ENCODE assay signal across 18 cellular contexts in genomic region chr9:99867968-99868367, GRCh38. TPM values are rescaled to one million over a fixed set of nuclear protein-coding genes. Genes with fewer than 3 reads are reported as not detected.
DNase-seq lines count a peak whose midpoint lies in the region; ATAC-seq, FAIRE-seq and TF ChIP-seq lines count a peak whose summit lies in the region.
"Had no signal": no experiment of that assay in that cellular context is flagged by ENCODE, and none has a peak within 500 bp of the region (broad histone marks: within the 10 kb centered on the region; RNA-seq: fewer than 3 reads in every experiment).

No MANE protein-coding gene starts in this region.

- H2AFZ ChIP-seq in GM12878 (ENCODE audit: control insufficient read depth, low read depth, low read length), result no peak overlapping the region

- BruUV-seq in GM12878 (replicated peaks; lab: Mats Ljungman, UMichigan), result no TSS peak

- POLR2A ChIA-PET in activated CD8-positive, alpha-beta T cell treated with anti-CD3 and anti-CD28 coated beads for 36 hours (lab: Charles Lee), result no interaction called here
- POLR2A ChIA-PET in activated CD8-positive, alpha-beta T cell treated with anti-CD3 and anti-CD28 coated beads, Interleukin-2, amount 10 ng/mL, durations not matched to agents 7 days and 5 days (lab: Charles Lee), result no interaction called here
- POLR2A ChIA-PET in GM12878 (lab: Charles Lee), result interaction anchor here (1.1 kb wide), 1 partner anchor 585 kb away, joined by 3 read pairs; no protein-coding TSS in a partner anchor

- no peaks in the 10 kb centered on the region for H3K79me2 ChIP-seq in GM12878 (ENCODE audit: control insufficient read depth, insufficient read depth, low read length)

- no peaks in the 10 kb centered on the region for H3K9me3 ChIP-seq in GM12878 (replicated peaks; ENCODE audit: control insufficient read depth, insufficient read depth, low read length)
- H3K9me3 ChIP-seq: gastrocnemius medialis, MG63, psoas muscle, uterus had no signal

- H3K27ac Mint-ChIP-seq in activated CD8-positive, alpha-beta T cell treated with anti-CD3 and anti-CD28 coated beads for 36 hours, result peak overlapping the region; percentile 70
- H3K27ac Mint-ChIP-seq in activated CD8-positive, alpha-beta T cell treated with anti-CD3 and anti-CD28 coated beads, Interleukin-2, amount 10 ng/mL, durations not matched to agents 7 days and 5 days, result no peak overlapping the region
- H3K27ac Mint-ChIP-seq: endodermal cell had no signal

- TF ChIP-seq EP300 in GM12878 (IDR thresholded peaks at IDR 0.05; ENCODE audit: borderline replicate concordance in 1 of 2, control insufficient read depth in 1 of 2, low read depth in 2 of 2, low read length in 2 of 2), result no peak

- H3K9ac ChIP-seq in GM12878 (ENCODE audit: control insufficient read depth, insufficient read depth, low read length), result no peak overlapping the region

- no peak for DNase-seq in activated CD8-positive, alpha-beta T cell treated with anti-CD3 and anti-CD28 coated beads for 36 hours
- no peak for DNase-seq in activated CD8-positive, alpha-beta T cell treated with anti-CD3 and anti-CD28 coated beads, Interleukin-2, amount 10 ng/mL, durations not matched to agents 7 days and 5 days
- DNase-seq in GM12878 (ENCODE audit: low read depth, low spot score), result no peak
- no peak for DNase-seq in stimulated activated CD8-positive, alpha-beta memory T cell treated with anti-CD3 and anti-CD28 coated beads, Interleukin-4, amount 100 ng/mL, for 48 hours
- DNase-seq in head of caudate nucleus, result no peak
- DNase-seq: activated CD4-positive, alpha-beta T cell treated with anti-CD3 and anti-CD28 coated beads, Interleukin-2, amount 10 ng/mL, durations not matched to agents 7 days and 5 days; activated gamma-delta T cell; endodermal cell; gastrocnemius medialis; MG63; psoas muscle; uterus had no signal

- intact Hi-C loops in activated CD8-positive, alpha-beta T cell treated with anti-CD3 and anti-CD28 coated beads for 36 hours (cut with micrococcal nuclease), result no loop called here
- intact Hi-C loops in GM12878 (cut with micrococcal nuclease; ENCODE audit: unreplicated experiment), result loop anchor here (2.0 kb wide), 1 partner anchor 39 kb away; the partner anchor contains the start of gene STX17
- intact Hi-C loops in head of caudate nucleus (cut with DNase I), result no loop called here

- H4K20me1 ChIP-seq in GM12878 (ENCODE audit: control insufficient read depth, insufficient read depth), result no peaks in the 10 kb centered on the region

- SMC1A ChIA-PET in GM12878 (lab: Charles Lee; ENCODE audit: uncharacterized antibody, unreplicated experiment), result interaction anchor here (1.2 to 1.5 kb wide), 2 partner anchors 32 to 43 kb away, joined by 3 to 4 read pairs; no protein-coding TSS in a partner anchor

- TF ChIP-seq POLR2A in GM12878 (IDR thresholded peaks at IDR 0.05; ENCODE audit: low read depth, low read length), result no peak

- TF ChIP-seq CTCF in activated CD8-positive, alpha-beta T cell treated with anti-CD3 and anti-CD28 coated beads for 36 hours (IDR thresholded peaks at IDR 0.05), result no peak
- no peak for TF ChIP-seq CTCF in GM12878 (IDR thresholded peaks at IDR 0.05 in 2 of 3, conservative IDR thresholded peaks at IDR 0.05 in 1 of 3; ENCODE audit: control insufficient read depth in 2 of 3, extremely low read depth in 1 of 3, insufficient read depth in 1 of 3, low read depth in 3 of 3, low read length in 3 of 3)

- H3K4me2 ChIP-seq in GM12878 (ENCODE audit: control insufficient read depth, insufficient read depth), result peak overlapping the region; percentile 5; the same call in 1 of the 2 replicates

- H3K36me3 ChIP-seq in GM12878 (ENCODE audit: control insufficient read depth in 2 of 2, insufficient read depth in 2 of 2, low read length in 1 of 2), result no peaks in the 10 kb centered on the region
- H3K36me3 ChIP-seq: MG63, uterus had no signal

- no peak for FAIRE-seq in GM12878 (lab: Jason Lieb, UNC)
- FAIRE-seq: bronchial epithelial cell had no signal

- H3K27me3 ChIP-seq in GM12878 (replicated peaks in 1 of 2; ENCODE audit: control insufficient read depth in 2 of 2, insufficient read depth in 2 of 2, low read length in 1 of 2), result no peaks in the 10 kb centered on the region
- H3K27me3 ChIP-seq: gastrocnemius medialis, MG63, uterus had no signal

- no peak overlapping the region for H3K4me3 Mint-ChIP-seq in activated CD8-positive, alpha-beta T cell treated with anti-CD3 and anti-CD28 coated beads for 36 hours
- no peak overlapping the region for H3K4me3 Mint-ChIP-seq in activated CD8-positive, alpha-beta T cell treated with anti-CD3 and anti-CD28 coated beads, Interleukin-2, amount 10 ng/mL, durations not matched to agents 7 days and 5 days
- H3K4me3 Mint-ChIP-seq: activated CD4-positive, alpha-beta T cell treated with anti-CD3 and anti-CD28 coated beads, Interleukin-2, amount 10 ng/mL, durations not matched to agents 7 days and 5 days; endodermal cell; T-helper 1 cell treated with Interleukin-12 subunit alpha and Interleukin-12 subunit beta and Interleukin-4 antibody, amounts not matched to agents 30 μg/mL and 1 μg/mL, for 36 hours had no signal

- in situ Hi-C loops in GM12878 (cut with MboI), result no loop called here

- RAD21 ChIA-PET in GM12878 (lab: Charles Lee; ENCODE audit: unreplicated experiment), result interaction anchor here (1.3 kb wide), 1 partner anchor 17 kb away, joined by 3 read pairs; no protein-coding TSS in a partner anchor

- no peak for TF ChIP-seq RAD21 in GM12878 (IDR thresholded peaks at IDR 0.05; ENCODE audit: insufficient read depth, low read depth, low read length)

- no peaks in the 10 kb centered on the region for H3K27me3 Mint-ChIP-seq in activated CD8-positive, alpha-beta T cell treated with anti-CD3 and anti-CD28 coated beads for 36 hours
- H3K27me3 Mint-ChIP-seq in activated CD8-positive, alpha-beta T cell treated with anti-CD3 and anti-CD28 coated beads, Interleukin-2, amount 10 ng/mL, durations not matched to agents 7 days and 5 days (ENCODE audit: low read depth), result no peaks in the 10 kb centered on the region
- H3K27me3 Mint-ChIP-seq: activated CD4-positive, alpha-beta T cell treated with anti-CD3 and anti-CD28 coated beads, Interleukin-2, amount 10 ng/mL, durations not matched to agents 7 days and 5 days had no signal

- H3K4me1 Mint-ChIP-seq in activated CD8-positive, alpha-beta T cell treated with anti-CD3 and anti-CD28 coated beads for 36 hours (ENCODE audit: low read depth), result peaks cover 15% of the 10 kb centered on the region
- peaks cover 27% of the 10 kb centered on the region for H3K4me1 Mint-ChIP-seq in activated CD8-positive, alpha-beta T cell treated with anti-CD3 and anti-CD28 coated beads, Interleukin-2, amount 10 ng/mL, durations not matched to agents 7 days and 5 days (ENCODE audit: low read depth)

- peaks cover 27% of the 10 kb centered on the region for H3K36me3 Mint-ChIP-seq in activated CD8-positive, alpha-beta T cell treated with anti-CD3 and anti-CD28 coated beads for 36 hours (ENCODE audit: low read depth)
- peaks cover 2% of the 10 kb centered on the region for H3K36me3 Mint-ChIP-seq in activated CD8-positive, alpha-beta T cell treated with anti-CD3 and anti-CD28 coated beads, Interleukin-2, amount 10 ng/mL, durations not matched to agents 7 days and 5 days (ENCODE audit: low read depth)

- H3K4me1 ChIP-seq in GM12878 (ENCODE audit: control insufficient read depth, insufficient read depth, low read length), result peaks cover 18% of the 10 kb centered on the region
- H3K4me1 ChIP-seq: gastrocnemius medialis, psoas muscle, uterus had no signal

- H3K9me3 Mint-ChIP-seq in activated CD8-positive, alpha-beta T cell treated with anti-CD3 and anti-CD28 coated beads for 36 hours, result no peaks in the 10 kb centered on the region
- H3K9me3 Mint-ChIP-seq in activated CD8-positive, alpha-beta T cell treated with anti-CD3 and anti-CD28 coated beads, Interleukin-2, amount 10 ng/mL, durations not matched to agents 7 days and 5 days (ENCODE audit: insufficient read depth), result no peaks in the 10 kb centered on the region
- H3K9me3 Mint-ChIP-seq: endodermal cell; T-helper 1 cell treated with Interleukin-12 subunit alpha and Interleukin-12 subunit beta and Interleukin-4 antibody, amounts not matched to agents 30 μg/mL and 1 μg/mL, for 36 hours had no signal

- CTCF ChIA-PET in activated CD8-positive, alpha-beta T cell treated with anti-CD3 and anti-CD28 coated beads for 36 hours (lab: Charles Lee), result no interaction called here
- CTCF ChIA-PET in activated CD8-positive, alpha-beta T cell treated with anti-CD3 and anti-CD28 coated beads, Interleukin-2, amount 10 ng/mL, durations not matched to agents 7 days and 5 days (lab: Charles Lee), result interaction anchor here (0.8 to 7.4 kb wide), 4 partner anchors 12 to 43 kb away, joined by 4 to 35 read pairs (median 5); no protein-coding TSS in a partner anchor
- CTCF ChIA-PET in GM12878 (lab: Yijun Ruan, JAX), result no interaction called here

- no peak overlapping the region for H3K27ac ChIP-seq in GM12878 (ENCODE audit: control insufficient read depth, insufficient read depth)
- H3K27ac ChIP-seq: gastrocnemius medialis, psoas muscle, uterus had no signal

- H3K4me3 ChIP-seq in GM12878, result no peak overlapping the region
- H3K4me3 ChIP-seq: gastrocnemius medialis, MG63, psoas muscle, uterus had no signal

- ATAC-seq in activated CD8-positive, alpha-beta T cell treated with anti-CD3 and anti-CD28 coated beads for 36 hours, result peak; percentile 56
- ATAC-seq in activated CD8-positive, alpha-beta T cell treated with anti-CD3 and anti-CD28 coated beads, Interleukin-2, amount 10 ng/mL, durations not matched to agents 7 days and 5 days, result no peak
- ATAC-seq in GM21786 (IDR thresholded peaks at IDR 0.05; ENCODE audit: unreplicated experiment), result peak; percentile 66
- peak; percentile 73 for ATAC-seq in HG03432 (IDR thresholded peaks at IDR 0.05; ENCODE audit: unreplicated experiment)
- peak; percentile 91 for ATAC-seq in GM12878
- ATAC-seq in esophagus mucosa, result no peak
- ATAC-seq: gastrocnemius medialis, HCT116 had no signal

RNA-seq across cellular contexts. Expression of gene STX17, which starts 38.5 kb away (rescaled TPM):
- 10 to 100 TPM; 33.3 to 41.9 TPM for total RNA-seq in activated CD8-positive, alpha-beta T cell treated with anti-CD3 and anti-CD28 coated beads for 36 hours
- 10 to 100 TPM; 35.3 to 40.0 TPM for total RNA-seq in activated CD8-positive, alpha-beta T cell treated with anti-CD3 and anti-CD28 coated beads, Interleukin-2, amount 10 ng/mL, durations not matched to agents 7 days and 5 days
- 53.6 and 58.1 TPM in 2 replicates for total RNA-seq in GM12878 (2013; cell fraction: nucleolus; rRNA removed)
- 19.5 and 22.5 TPM in 2 replicates for total RNA-seq in GM12878 (2014; rRNA removed)
- total RNA-seq in GM12878 (2014; rRNA removed; fragmentation: Illumina TruSeq; extraction: Trizol), result 22.9 and 25.3 TPM in 2 replicates
- 23.6 and 29.3 TPM in 2 replicates for total RNA-seq in GM12878 (2021)
- 6.3 TPM for polyA plus RNA-seq in GM12878 (2011; ENCODE audit: low read depth)
- 11.5 and 15.0 TPM in 2 replicates for polyA plus RNA-seq in GM12878 (2011; rRNA removed)
- 6.3 and 7.6 TPM in 2 replicates for polyA plus RNA-seq in GM12878 (2011; cell fraction: cytosol; rRNA removed)
- 12.4 and 15.6 TPM in 2 replicates for polyA plus RNA-seq in GM12878 (2011; cell fraction: nucleus; rRNA removed)
- polyA plus RNA-seq in GM12878 (2012), result 10.5 and 10.7 TPM in 2 replicates
- 20.5 and 22.6 TPM in 2 replicates for polyA plus RNA-seq in GM12878 (2014; fragmentation: Illumina TruSeq; extraction: Trizol)
- polyA plus RNA-seq in GM12878 (2014; fragmentation: Nextera tagmentation; extraction: Ambion mirVana), result 10 to 100 TPM; 15.1 to 19.4 TPM
- polyA plus RNA-seq in GM12878 (2014; rRNA removed), result 14.7 and 15.0 TPM in 2 replicates
- polyA plus RNA-seq in GM12878 (2016; fragmentation: Nextera tagmentation; extraction: Ambion mirVana), result 10 to 100 TPM; 22.0 to 27.4 TPM
- polyA minus RNA-seq in GM12878 (2011; rRNA and poly(A)+ RNA removed), result 14.9 and 15.2 TPM in 2 replicates
- polyA minus RNA-seq in GM12878 (2011; cell fraction: cytosol; rRNA and poly(A)+ RNA removed), result 4.4 and 6.3 TPM in 2 replicates
- 13.7 and 23.2 TPM in 2 replicates for polyA minus RNA-seq in GM12878 (2011; cell fraction: nucleus; rRNA and poly(A)+ RNA removed)
- total RNA-seq in esophagus mucosa, result 24.4 TPM

RNA-seq across cellular contexts. Expression of gene NR4A3, which starts 46.3 kb away (rescaled TPM):
- total RNA-seq in activated CD8-positive, alpha-beta T cell treated with anti-CD3 and anti-CD28 coated beads for 36 hours, result 100 to 1,000 TPM; 112 to 113 TPM
- total RNA-seq in activated CD8-positive, alpha-beta T cell treated with anti-CD3 and anti-CD28 coated beads, Interleukin-2, amount 10 ng/mL, durations not matched to agents 7 days and 5 days, result under 1 TPM; 0.26 to 0.29 TPM
- 6.2 and 7.1 TPM in 2 replicates for total RNA-seq in GM12878 (2013; cell fraction: nucleolus; rRNA removed)
- total RNA-seq in GM12878 (2014; rRNA removed), result 0.54 and 0.79 TPM in 2 replicates
- total RNA-seq in GM12878 (2014; rRNA removed; fragmentation: Illumina TruSeq; extraction: Trizol), result 0.40 and 0.51 TPM in 2 replicates
- 2.1 and 2.6 TPM in 2 replicates for total RNA-seq in GM12878 (2021)
- 0.46 TPM for polyA plus RNA-seq in GM12878 (2011; ENCODE audit: low read depth)
- polyA plus RNA-seq in GM12878 (2011; rRNA removed), result 0.64 and 0.79 TPM in 2 replicates
- polyA plus RNA-seq in GM12878 (2011; cell fraction: cytosol; rRNA removed), result 0.33 and 0.58 TPM in 2 replicates
- polyA plus RNA-seq in GM12878 (2011; cell fraction: nucleus; rRNA removed), result 1.4 and 1.7 TPM in 2 replicates
- 0.88 and 1.8 TPM in 2 replicates for polyA plus RNA-seq in GM12878 (2012)
- 1.1 and 1.6 TPM in 2 replicates for polyA plus RNA-seq in GM12878 (2014; fragmentation: Illumina TruSeq; extraction: Trizol)
- polyA plus RNA-seq in GM12878 (2014; fragmentation: Nextera tagmentation; extraction: Ambion mirVana), result under 1 TPM; 0.10 to 0.31 TPM
- 0.81 and 0.83 TPM in 2 replicates for polyA plus RNA-seq in GM12878 (2014; rRNA removed)
- polyA plus RNA-seq in GM12878 (2016; fragmentation: Nextera tagmentation; extraction: Ambion mirVana), result under 1 TPM in 1 of 2 experiments, not detected in 1; 0.04 TPM
- 0.73 and 0.88 TPM in 2 replicates for polyA minus RNA-seq in GM12878 (2011; rRNA and poly(A)+ RNA removed)
- 0.73 and 1.1 TPM in 2 replicates for polyA minus RNA-seq in GM12878 (2011; cell fraction: cytosol; rRNA and poly(A)+ RNA removed)
- polyA minus RNA-seq in GM12878 (2011; cell fraction: nucleus; rRNA and poly(A)+ RNA removed), result 1.8 and 2.9 TPM in 2 replicates
- total RNA-seq in esophagus mucosa, result 0.24 TPM
- total RNA-seq: bronchial epithelial cell had no signal

Comparison
In these comparisons a context has a peak if more than half of its experiments do, and no peak if none do; other contexts are left out.
1. ATAC-seq: peak in activated CD8-positive, alpha-beta T cell treated with anti-CD3 and anti-CD28 coated beads for 36 hours (single experiment), GM21786 (single experiment), HG03432 (single experiment) and GM12878 (single experiment); none in activated CD8-positive, alpha-beta T cell treated with anti-CD3 and anti-CD28 coated beads, Interleukin-2, amount 10 ng/mL, durations not matched to agents 7 days and 5 days (single experiment) and esophagus mucosa (single experiment).
2. RNA of gene NR4A3, which starts 46.3 kb away (total RNA-seq): 112 to 113 TPM in activated CD8-positive, alpha-beta T cell treated with anti-CD3 and anti-CD28 coated beads for 36 hours; 0.40 to 7.1 TPM in GM12878, 0.26 to 0.29 TPM in activated CD8-positive, alpha-beta T cell treated with anti-CD3 and anti-CD28 coated beads, Interleukin-2, amount 10 ng/mL, durations not matched to agents 7 days and 5 days and 0.24 TPM in esophagus mucosa (single experiment); every median in the first group is over 10 times any median in the second.